Comparison of ENCODE assay signal across 24 cellular contexts in genomic region chr1:6590046-6590445, GRCh38. TPM values are rescaled to one million over a fixed set of nuclear protein-coding genes. Genes with fewer than 3 reads are reported as not detected.
DNase-seq lines count a peak whose midpoint lies in the region; ATAC-seq and TF ChIP-seq lines count a peak whose summit lies in the region.
"Had no signal": no experiment of that assay in that cellular context is flagged by ENCODE, and none has a peak within 500 bp of the region (broad histone marks: within the 10 kb centered on the region; RNA-seq: fewer than 3 reads in every experiment).

No MANE protein-coding gene starts in this region.

- H3K79me2 ChIP-seq in OCI-LY1 (ENCODE audit: insufficient read depth, low read length): no peaks in the 10 kb centered on the region; the same call in 1 of the 2 replicates

- TF ChIP-seq CTCF in OCI-LY1 (IDR thresholded peaks at IDR 0.05; ENCODE audit: low read length) (no peak), nephron progenitor cell (IDR thresholded peaks at IDR 0.05) (no peak)

- no peaks in the 10 kb centered on the region for H3K27me3 Mint-ChIP-seq in CD4-positive, alpha-beta memory T cell
- no peaks in the 10 kb centered on the region for H3K27me3 Mint-ChIP-seq in nephron progenitor cell (ENCODE audit: low read depth, poor library complexity)
- H3K27me3 Mint-ChIP-seq: activated B cell treated with CpG ODN at 0.5 μM for 24 hours; stimulated activated naive CD8-positive, alpha-beta T cell treated with anti-CD3 and anti-CD28 coated beads, Interleukin-15, Interleukin-2, amounts not matched to agents 100 ng/mL and 50 ng/mL, for 24 hours; type B pancreatic cell had no signal

- no peaks in the 10 kb centered on the region for H3F3A ChIP-seq in OCI-LY1 (ENCODE audit: insufficient read depth, low read length)

- H3K36me3 Mint-ChIP-seq in CD4-positive, alpha-beta memory T cell: peaks cover 8 to 38% of the 10 kb centered on the region in 2 donors
- H3K36me3 Mint-ChIP-seq in nephron progenitor cell (ENCODE audit: low read depth): peaks cover 20% of the 10 kb centered on the region
- H3K36me3 Mint-ChIP-seq: type B pancreatic cell had no signal

- H3K36me3 ChIP-seq in CD4-positive, alpha-beta memory T cell (ENCODE audit: insufficient read depth, low read length): peaks cover 49% of the 10 kb centered on the region
- peaks cover 88% of the 10 kb centered on the region for H3K36me3 ChIP-seq in OCI-LY1 (ENCODE audit: insufficient read depth, low read length)

- H3K27me3 ChIP-seq in CD4-positive, alpha-beta memory T cell (ENCODE audit: insufficient read depth, low read length): no peaks in the 10 kb centered on the region
- no peaks in the 10 kb centered on the region for H3K27me3 ChIP-seq in OCI-LY1 (ENCODE audit: insufficient read depth, low read length)
- H3K27me3 ChIP-seq: brain microvascular endothelial cell had no signal

- H3K4me3 Mint-ChIP-seq in CD4-positive, alpha-beta memory T cell: no peak overlapping the region
- no peak overlapping the region for H3K4me3 Mint-ChIP-seq in nephron progenitor cell
- H3K4me3 Mint-ChIP-seq: activated B cell treated with CpG ODN at 0.5 μM for 24 hours; activated T-cell treated with anti-CD3 and anti-CD28 coated beads, Interleukin-2, amount 50 U/mL, for 4 hours; mesothelial cell of epicardium; stimulated activated naive CD8-positive, alpha-beta T cell treated with anti-CD3 and anti-CD28 coated beads, Interleukin-15, Interleukin-2, amounts not matched to agents 100 ng/mL and 50 ng/mL, for 24 hours; type B pancreatic cell had no signal

- no peak overlapping the region for H3K9ac ChIP-seq in OCI-LY1 (ENCODE audit: low read length)

- no peaks in the 10 kb centered on the region for H4K20me1 ChIP-seq in OCI-LY1 (ENCODE audit: insufficient read depth, low read length)

- no peak overlapping the region for H2AFZ ChIP-seq in OCI-LY1 (ENCODE audit: low read length)

- no peaks in the 10 kb centered on the region for H3K9me3 ChIP-seq in CD4-positive, alpha-beta memory T cell (ENCODE audit: control insufficient read depth in 1 of 2, low read length in 2 of 2)
- H3K9me3 ChIP-seq in OCI-LY1 (ENCODE audit: low read length): no peaks in the 10 kb centered on the region

- no peak overlapping the region for H3K4me2 ChIP-seq in OCI-LY1 (ENCODE audit: low read length)

- peaks cover 3 to 35% (median 17%) of the 10 kb centered on the region in 4 donors for H3K4me1 Mint-ChIP-seq in CD4-positive, alpha-beta memory T cell
- H3K4me1 Mint-ChIP-seq in nephron progenitor cell: peaks cover 15% of the 10 kb centered on the region
- H3K4me1 Mint-ChIP-seq: mesothelial cell of epicardium had no signal

- no peaks in the 10 kb centered on the region for H3K9me3 Mint-ChIP-seq in CD4-positive, alpha-beta memory T cell
- H3K9me3 Mint-ChIP-seq in nephron progenitor cell: no peaks in the 10 kb centered on the region
- H3K9me3 Mint-ChIP-seq: activated B cell treated with CpG ODN at 0.5 μM for 24 hours; activated T-cell treated with anti-CD3 and anti-CD28 coated beads, Interleukin-2, amount 50 U/mL, for 4 hours; mesothelial cell of epicardium; stimulated activated naive CD8-positive, alpha-beta T cell treated with anti-CD3 and anti-CD28 coated beads, Interleukin-15, Interleukin-2, amounts not matched to agents 100 ng/mL and 50 ng/mL, for 24 hours; type B pancreatic cell had no signal

- H3K27ac Mint-ChIP-seq in CD4-positive, alpha-beta memory T cell: peak overlapping the region in 4 of 7 donors; percentile 30 to 84 (median 64)
- H3K27ac Mint-ChIP-seq in nephron progenitor cell: peak overlapping the region; percentile 83
- H3K27ac Mint-ChIP-seq: activated B cell treated with CpG ODN at 0.5 μM for 24 hours, mesothelial cell of epicardium, type B pancreatic cell had no signal

- no peaks in the 10 kb centered on the region for H3K9me2 ChIP-seq in OCI-LY1 (ENCODE audit: low read depth, low read length)

- DNase-seq in CD4-positive, alpha-beta memory T cell: no peak
- DNase-seq in nephron progenitor cell: no peak
- DNase-seq: activated B cell treated with CpG ODN at 0.5 μM for 24 hours; activated CD4-positive, alpha-beta T cell treated with anti-CD3 and anti-CD28 coated beads, Interleukin-2, amount 50 U/mL, for 48 hours; activated T-cell treated with anti-CD3 and anti-CD28 coated beads, Interleukin-2, amount 50 U/mL, for 4 hours; brain microvascular endothelial cell; DND-41; head of caudate nucleus; KBM-7; MV-4-11; NCI-H1694; NCI-H2171 treated with DMSO at 0.1 percent for 48 hours; NCI-H526; small intestine; T-helper 9 cell had no signal

- peaks cover 22% of the 10 kb centered on the region for H3K4me1 ChIP-seq in CD4-positive, alpha-beta memory T cell (ENCODE audit: insufficient read depth, low read length)
- H3K4me1 ChIP-seq in OCI-LY1 (ENCODE audit: insufficient read depth, low read length, severe bottlenecking): peaks cover 51% of the 10 kb centered on the region

- H3K27ac ChIP-seq in CD4-positive, alpha-beta memory T cell (ENCODE audit: low read depth, low read length): no peak overlapping the region
- peak overlapping the region; percentile 98 for H3K27ac ChIP-seq in OCI-LY1 (ENCODE audit: low read depth, low read length, poor library complexity, severe bottlenecking)
- H3K27ac ChIP-seq: brain microvascular endothelial cell had no signal

- CTCF ChIA-PET in CD4-positive, alpha-beta memory T cell (lab: Charles Lee; ENCODE audit: partially characterized antibody): interaction anchor here (1.2 to 1.4 kb wide), 4 partner anchors 8 to 35 kb away, joined by 3 to 4 read pairs (median 4); partner anchors contain the start of gene TAS1R1

- POLR2A ChIA-PET in CD4-positive, alpha-beta memory T cell (lab: Charles Lee; ENCODE audit: partially characterized antibody): interaction anchor here (1.5 to 13.0 kb wide), 2 partner anchors 10 kb away, joined by 8 to 273 read pairs; partner anchors contain the start of genes KLHL21 and ZBTB48

- intact Hi-C loops in CD4-positive, alpha-beta memory T cell (cut with micrococcal nuclease): no loop called here

- H3K4me3 ChIP-seq in CD4-positive, alpha-beta memory T cell (ENCODE audit: low read length in 2 of 2): no peak overlapping the region
- H3K4me3 ChIP-seq in OCI-LY1 (ENCODE audit: low read depth, low read length, poor library complexity, severe bottlenecking): no peak overlapping the region

- ATAC-seq in HG02970 (IDR thresholded peaks at IDR 0.05; ENCODE audit: low FRiP score, unreplicated experiment) (no peak), GM21786 (IDR thresholded peaks at IDR 0.05; ENCODE audit: unreplicated experiment) (no peak)
- ATAC-seq: activated T-cell treated with anti-CD3 and anti-CD28 coated beads, Interleukin-2, amount 50 U/mL, for 4 hours had no signal

RNA-seq across cellular contexts. Expression of gene ZBTB48, which starts 10.3 kb away (rescaled TPM):
- 10 to 100 TPM; 62.6 to 70.7 TPM for total RNA-seq in CD4-positive, alpha-beta memory T cell
- 10 to 100 TPM; 18.4 to 23.9 TPM for polyA plus RNA-seq in CD4-positive, alpha-beta memory T cell

RNA-seq across cellular contexts. Expression of gene KLHL21, which starts 12.6 kb away (rescaled TPM):
- total RNA-seq in CD4-positive, alpha-beta memory T cell: 10 to 100 TPM; 80.6 to 85.2 TPM
- polyA plus RNA-seq in CD4-positive, alpha-beta memory T cell: 10 to 100 TPM; 18.3 to 32.5 TPM

RNA-seq across cellular contexts. Expression of gene PHF13, which starts 23.5 kb away (rescaled TPM):
- total RNA-seq in CD4-positive, alpha-beta memory T cell: 10 to 100 TPM; 13.1 to 14.7 TPM
- polyA plus RNA-seq in CD4-positive, alpha-beta memory T cell: 1 to 10 TPM; 2.1 to 6.9 TPM

RNA-seq across cellular contexts. Expression of gene THAP3, which starts 34.6 kb away (rescaled TPM):
- 10 to 100 TPM; 29.5 to 34.5 TPM for total RNA-seq in CD4-positive, alpha-beta memory T cell
- polyA plus RNA-seq in CD4-positive, alpha-beta memory T cell: 10 to 100 TPM; 13.5 to 18.7 TPM

RNA-seq across cellular contexts. Expression of gene TAS1R1, which starts 34.9 kb away (rescaled TPM):
- not detected for total RNA-seq in CD4-positive, alpha-beta memory T cell
- polyA plus RNA-seq in CD4-positive, alpha-beta memory T cell: not detected
- total RNA-seq: activated B cell treated with CpG ODN at 0.5 μM for 24 hours; activated T-cell treated with anti-CD3 and anti-CD28 coated beads, Interleukin-2, amount 50 U/mL, for 4 hours; H1; mesothelial cell of epicardium; pulmonary artery endothelial cell had no signal
- polyA plus RNA-seq: neural cell had no signal
